8 cellular contexts compared by ENCODE assay signal in the genomic region with DNA sequence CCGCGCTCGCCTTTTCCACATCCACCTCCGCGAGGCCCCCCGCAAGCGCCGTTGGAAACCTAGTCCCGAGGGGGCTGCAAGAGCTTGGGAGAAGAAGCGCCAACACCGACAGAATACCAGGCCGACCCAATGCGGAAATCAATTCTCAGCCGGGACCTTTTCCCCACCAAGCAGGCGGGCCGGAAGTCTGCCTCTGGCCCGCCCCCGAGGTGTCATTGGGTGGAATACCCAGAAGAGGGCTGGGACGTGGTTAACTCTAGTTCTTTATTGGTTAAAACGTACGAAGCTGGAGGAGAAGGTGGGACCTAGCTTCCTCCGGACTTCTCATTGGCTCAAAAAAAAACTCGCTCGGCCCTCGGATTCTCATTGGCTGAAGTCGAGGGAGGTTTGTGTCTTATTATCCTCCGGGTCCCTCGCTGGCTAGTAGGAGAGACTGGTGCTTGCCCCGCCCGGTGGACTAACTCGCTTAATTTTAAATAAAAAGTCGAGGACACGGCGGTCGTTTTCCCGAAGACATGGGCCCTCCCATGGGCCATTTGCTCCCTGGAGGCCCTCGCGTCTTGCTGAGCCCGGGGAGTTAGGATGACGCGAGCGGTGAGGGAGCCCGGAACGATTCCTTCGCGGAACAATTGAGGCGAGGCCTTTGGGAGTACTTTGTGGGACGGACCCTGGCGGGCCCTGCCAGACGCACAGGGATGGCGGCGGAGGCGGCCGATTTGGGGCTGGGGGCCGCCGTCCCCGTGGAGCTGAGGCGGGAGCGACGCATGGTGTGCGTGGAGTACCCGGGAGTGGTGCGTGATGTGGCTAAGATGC. TPM values are rescaled to one million over a fixed set of nuclear protein-coding genes. Genes with fewer than 3 reads are reported as not detected.
DNase-seq lines count a peak whose midpoint lies in the region; ATAC-seq and TF ChIP-seq lines count a peak whose summit lies in the region.

A gene with protein sequence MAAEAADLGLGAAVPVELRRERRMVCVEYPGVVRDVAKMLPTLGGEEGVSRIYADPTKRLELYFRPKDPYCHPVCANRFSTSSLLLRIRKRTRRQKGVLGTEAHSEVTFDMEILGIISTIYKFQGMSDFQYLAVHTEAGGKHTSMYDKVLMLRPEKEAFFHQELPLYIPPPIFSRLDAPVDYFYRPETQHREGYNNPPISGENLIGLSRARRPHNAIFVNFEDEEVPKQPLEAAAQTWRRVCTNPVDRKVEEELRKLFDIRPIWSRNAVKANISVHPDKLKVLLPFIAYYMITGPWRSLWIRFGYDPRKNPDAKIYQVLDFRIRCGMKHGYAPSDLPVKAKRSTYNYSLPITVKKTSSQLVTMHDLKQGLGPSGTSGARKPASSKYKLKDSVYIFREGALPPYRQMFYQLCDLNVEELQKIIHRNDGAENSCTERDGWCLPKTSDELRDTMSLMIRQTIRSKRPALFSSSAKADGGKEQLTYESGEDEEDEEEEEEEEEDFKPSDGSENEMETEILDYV (plus strand): TSS at position 681 of the 813 bp plus-strand sequence. CDS start 15 bp downstream, at position 696.

- H3K27ac ChIP-seq in upper lobe of right lung: peak within 1 kb of the TSS; percentile 97

- DNase-seq in GM13977 (ENCODE audit: low spot score) (peak; percentile 99), NCI-H1694 (lab: John Stamatoyannopoulos, UW) (peak; percentile 98), amniotic stem cell (lab: John Stamatoyannopoulos, UW) (peak; percentile 99), left cardiac atrium (peak; percentile 93), posterior vena cava (ENCODE audit: low spot score) (peak; percentile 97), upper lobe of right lung (peak; percentile 95)

- H3K36me3 Mint-ChIP-seq in T-helper 1 cell treated with Interleukin-12 subunit alpha and Interleukin-12 subunit beta and Interleukin-4 antibody, amounts not matched to agents 30 μg/mL and 1 μg/mL, for 36 hours (ENCODE audit: low read depth): peaks cover 4% of the 10 kb centered on the region

- in situ Hi-C loops in GM13977 (cut with MboI; ENCODE audit: low pct_unique_long_range_greater_than_20kb, low sequenced_read_pairs, unreplicated experiment): no loop called here

- no peaks in the 10 kb centered on the region for H3K27me3 Mint-ChIP-seq in T-helper 1 cell treated with Interleukin-12 subunit alpha and Interleukin-12 subunit beta and Interleukin-4 antibody, amounts not matched to agents 30 μg/mL and 1 μg/mL, for 36 hours (ENCODE audit: low read depth)

- no peaks in the 10 kb centered on the region for H3K27me3 ChIP-seq in upper lobe of right lung

- peaks cover 16% of the 10 kb centered on the region for H3K4me1 ChIP-seq in upper lobe of right lung

- ATAC-seq in HG02884 (IDR thresholded peaks at IDR 0.05; ENCODE audit: unreplicated experiment) (peak; percentile 95), left cardiac atrium (peak; percentile 99), upper lobe of right lung (peak; percentile 99)

- intact Hi-C loops in left cardiac atrium (cut with DNase I) (no loop called here), posterior vena cava (cut with DNase I) (no loop called here), upper lobe of right lung (cut with DNase I) (no loop called here)

- H3K27ac Mint-ChIP-seq in T-helper 1 cell treated with Interleukin-12 subunit alpha and Interleukin-12 subunit beta and Interleukin-4 antibody, amounts not matched to agents 30 μg/mL and 1 μg/mL, for 36 hours: peak within 1 kb of the TSS; percentile 95

- H3K4me3 Mint-ChIP-seq in T-helper 1 cell treated with Interleukin-12 subunit alpha and Interleukin-12 subunit beta and Interleukin-4 antibody, amounts not matched to agents 30 μg/mL and 1 μg/mL, for 36 hours: peak within 1 kb of the TSS; percentile 95

- no peak for TF ChIP-seq CTCF in GM13977 (IDR thresholded peaks at IDR 0.05; ENCODE audit: extremely low read depth, insufficient read depth, missing control alignments)
- no peak for TF ChIP-seq CTCF in upper lobe of right lung (IDR thresholded peaks at IDR 0.05)

- peaks cover 32% of the 10 kb centered on the region for H3K4me1 Mint-ChIP-seq in T-helper 1 cell treated with Interleukin-12 subunit alpha and Interleukin-12 subunit beta and Interleukin-4 antibody, amounts not matched to agents 30 μg/mL and 1 μg/mL, for 36 hours (ENCODE audit: low read depth)

- H3K9me3 ChIP-seq in upper lobe of right lung: no peaks in the 10 kb centered on the region

- peak within 1 kb of the TSS; percentile 98 for H3K4me3 ChIP-seq in upper lobe of right lung

- H3K36me3 ChIP-seq in upper lobe of right lung: no peaks in the 10 kb centered on the region

- H3K9me3 Mint-ChIP-seq in T-helper 1 cell treated with Interleukin-12 subunit alpha and Interleukin-12 subunit beta and Interleukin-4 antibody, amounts not matched to agents 30 μg/mL and 1 μg/mL, for 36 hours: no peaks in the 10 kb centered on the region

RNA-seq across cellular contexts. Expression of the gene that starts here (rescaled TPM):
- total RNA-seq in left cardiac atrium (10 to 100 TPM; 30.9 to 35.2 TPM), posterior vena cava (10 to 100 TPM; 25.9 to 27.9 TPM), upper lobe of right lung (41.7 TPM)

Comparison
In these comparisons a context has a peak if more than half of its experiments do, and no peak if none do; other contexts are left out.
1. Peak in every context shown above with its lines: DNase-seq, ATAC-seq, H3K4me3 ChIP-seq and H3K27ac ChIP-seq.